ENCODE assay signal across 32 cellular contexts in genomic region chr17:46888727-46889126, GRCh38. TPM values are rescaled to one million over a fixed set of nuclear protein-coding genes. Genes with fewer than 3 reads are reported as not detected.
"Had no signal": no experiment of that assay in that cellular context is flagged by ENCODE, and none has a peak within 500 bp of the region (broad histone marks: within the 10 kb centered on the region; RNA-seq: fewer than 3 reads in every experiment).

No MANE protein-coding gene starts in this region.

- H3K4me3 ChIP-seq: ascending aorta, cardiac muscle cell had no signal

- DNase-seq: activated B cell treated with CpG ODN at 0.5 μM for 24 hours; activated CD4-positive, alpha-beta memory T cell treated with anti-CD3 and anti-CD28 coated beads, Interleukin-2, amount 10 ng/mL, durations not matched to agents 7 days and 5 days; activated CD4-positive, alpha-beta T cell treated with anti-CD3 and anti-CD28 coated beads for 4 hours; activated CD4-positive, alpha-beta T cell treated with anti-CD3 and anti-CD28 coated beads, Interleukin-2, amount 10 ng/mL, durations not matched to agents 24 days and 14 days; activated CD4-positive, alpha-beta T cell treated with anti-CD3 and anti-CD28 coated beads, Interleukin-2, amount 50 U/mL, for 48 hours; activated CD4-positive, CD25-positive, alpha-beta regulatory T cell treated with anti-CD3 and anti-CD28 coated beads, Interleukin-2, amount 50 U/mL, for 72 hours; activated CD8-positive, alpha-beta memory T cell treated with anti-CD3 and anti-CD28 coated beads for 24 hours; activated CD8-positive, alpha-beta memory T cell treated with anti-CD3 and anti-CD28 coated beads, Interleukin-2, amount 10 ng/mL, durations not matched to agents 7 days and 5 days; activated CD8-positive, alpha-beta memory T cell treated with anti-CD3 and anti-CD28 coated beads, Interleukin-2, amount 50 U/mL, for 48 hours; activated CD8-positive, alpha-beta T cell treated with anti-CD3 and anti-CD28 coated beads, Interleukin-2, amount 10 ng/mL, durations not matched to agents 7 days and 5 days; activated effector memory CD4-positive, alpha-beta T cell treated with Interleukin-2 at 50 U/mL for 16 hours; activated gamma-delta T cell; activated naive CD4-positive, alpha-beta T cell treated with anti-CD3 and anti-CD28 coated beads, Interleukin-2, amount 10 ng/mL, durations not matched to agents 7 days and 5 days; activated naive CD4-positive, alpha-beta T cell treated with Interleukin-2 at 50 U/mL for 16 hours; activated naive CD8-positive, alpha-beta T cell treated with anti-CD3 and anti-CD28 coated beads, Interleukin-2, amount 10 ng/mL, durations not matched to agents 7 days and 5 days; activated naive CD8-positive, alpha-beta T cell treated with anti-CD3 and anti-CD28 coated beads, Interleukin-2, amount 50 U/mL, for 24 hours; activated T-cell treated with anti-CD3 and anti-CD28 coated beads, Interleukin-2, amount 50 U/mL, for 24 hours; activated T-cell treated with anti-CD3 and anti-CD28 coated beads, Interleukin-2, amount 50 U/mL, for 48 hours; amygdala; anterior cingulate cortex; caudate nucleus; cerebellar nuclear complex; T-helper 17 cell; T-helper 9 cell had no signal

- H3K9me3 ChIP-seq: ascending aorta had no signal

- H3K27me3 ChIP-seq: cardiac muscle cell had no signal

- H3K27ac ChIP-seq: ascending aorta, cardiac muscle cell, VCaP had no signal

- H3K36me3 ChIP-seq: ascending aorta, cardiac muscle cell had no signal

- H3K4me1 ChIP-seq: ascending aorta had no signal

- ATAC-seq: activated CD8-positive, alpha-beta memory T cell treated with anti-CD3 and anti-CD28 coated beads, Interleukin-2, amount 10 ng/mL, durations not matched to agents 7 days and 5 days; activated CD8-positive, alpha-beta T cell treated with anti-CD3 and anti-CD28 coated beads, Interleukin-2, amount 10 ng/mL, durations not matched to agents 7 days and 5 days; activated naive CD8-positive, alpha-beta T cell treated with anti-CD3 and anti-CD28 coated beads, Interleukin-2, amount 50 U/mL, for 24 hours; T-helper 17 cell had no signal

- FAIRE-seq: bronchial epithelial cell, TTC549 had no signal

RNA-seq across cellular contexts. Expression of gene WNT9B, which starts 37.3 kb away (rescaled TPM):
- total RNA-seq: activated B cell treated with CpG ODN at 0.5 μM for 24 hours; activated CD4-positive, alpha-beta memory T cell treated with anti-CD3 and anti-CD28 coated beads, Interleukin-2, amount 10 ng/mL, durations not matched to agents 7 days and 5 days; activated CD4-positive, alpha-beta T cell treated with anti-CD3 and anti-CD28 coated beads, Interleukin-2, amount 10 ng/mL, durations not matched to agents 24 days and 14 days; activated CD8-positive, alpha-beta memory T cell treated with anti-CD3 and anti-CD28 coated beads, Interleukin-2, amount 10 ng/mL, durations not matched to agents 7 days and 5 days; activated CD8-positive, alpha-beta T cell treated with anti-CD3 and anti-CD28 coated beads, Interleukin-2, amount 10 ng/mL, durations not matched to agents 7 days and 5 days; activated naive CD8-positive, alpha-beta T cell treated with anti-CD3 and anti-CD28 coated beads, Interleukin-2, amount 10 ng/mL, durations not matched to agents 7 days and 5 days; activated T-helper 2 cell treated with anti-CD3 and anti-CD28 coated beads, Interferon-gamma antibody, Interleukin-2, Interleukin-4, amounts not matched to agents 10 μg/mL and 5 μg/mL and 100 μg/mL, durations not matched to agents 14 hours and 24 hours and 36 hours; bronchial epithelial cell; cardiac muscle cell; chondrocyte; T-helper 1 cell treated with Interleukin-12 subunit alpha and Interleukin-12 subunit beta and Interleukin-4 antibody, amounts not matched to agents 30 ng/mL and 1 ng/mL, for 36 hours; T-helper 17 cell had no signal
